ENCODE assay signal across 29 cellular contexts in genomic region chr16:81106826-81107503, GRCh38. TPM values are rescaled to one million over a fixed set of nuclear protein-coding genes. Genes with fewer than 3 reads are reported as not detected.
DNase-seq lines count a peak whose midpoint lies in the region; ATAC-seq and TF ChIP-seq lines count a peak whose summit lies in the region.
"Had no signal": no experiment of that assay in that cellular context is flagged by ENCODE, and none has a peak within 500 bp of the region (broad histone marks: within the 10 kb centered on the region; RNA-seq: fewer than 3 reads in every experiment).

No MANE protein-coding gene starts in this region.

- no peaks in the 10 kb centered on the region for H3K4me1 Mint-ChIP-seq in activated T-cell treated with anti-CD3 and anti-CD28 coated beads, Interleukin-2, amount 50 U/mL, for 4 hours (ENCODE audit: low read depth)
- H3K4me1 Mint-ChIP-seq in activated CD8-positive, alpha-beta T cell treated with anti-CD3 and anti-CD28 coated beads for 36 hours (ENCODE audit: low read depth) = no peaks in the 10 kb centered on the region

- DNase-seq in HAP-1 (ENCODE audit: low spot score in 2 of 2) (peak; percentile 15 to 64), astrocyte of the hippocampus (ENCODE audit: low read depth, low spot score) (peak; percentile 16), glomerular visceral epithelial cell (ENCODE audit: extremely low spot score) (peak; percentile 8), posterior vena cava (ENCODE audit: low spot score) (peak; percentile 7)
- no peak for DNase-seq in activated T-cell treated with anti-CD3 and anti-CD28 coated beads, Interleukin-2, amount 50 U/mL, for 4 hours
- no peak for DNase-seq in activated CD8-positive, alpha-beta T cell treated with anti-CD3 and anti-CD28 coated beads for 36 hours
- DNase-seq: activated CD4-positive, alpha-beta T cell treated with anti-CD3 and anti-CD28 coated beads, Interleukin-2, amount 50 U/mL, for 48 hours; activated CD8-positive, alpha-beta memory T cell treated with anti-CD3 and anti-CD28 coated beads, Interleukin-2, amount 50 U/mL, for 48 hours; activated effector memory CD4-positive, alpha-beta T cell treated with Interleukin-2 at 50 U/mL for 16 hours; caudate nucleus; COR-L47; DMS79 treated with DMSO at 0.1 percent for 48 hours; midbrain; naive thymus-derived CD8-positive, alpha-beta T cell; NCI-H1694; NCI-H524 treated with DMSO at 0.1 percent for 48 hours; SIG-M5; stimulated activated CD4-positive, alpha-beta T cell treated with anti-CD3 and anti-CD28 coated beads, Interleukin-2, amount 100 ng/mL, for 24 hours; T-helper 1 cell; upper lobe of right lung had no signal

- TF ChIP-seq CTCF in activated CD8-positive, alpha-beta T cell treated with anti-CD3 and anti-CD28 coated beads for 36 hours (IDR thresholded peaks at IDR 0.05) = no peak

- no peak overlapping the region for H3K27ac Mint-ChIP-seq in activated CD8-positive, alpha-beta T cell treated with anti-CD3 and anti-CD28 coated beads for 36 hours
- H3K27ac Mint-ChIP-seq: activated naive CD8-positive, alpha-beta T cell; naive thymus-derived CD8-positive, alpha-beta T cell had no signal

- peaks cover 2% of the 10 kb centered on the region for H3K27me3 Mint-ChIP-seq in activated T-cell treated with anti-CD3 and anti-CD28 coated beads, Interleukin-2, amount 50 U/mL, for 4 hours (ENCODE audit: low read depth)
- peaks cover 3% of the 10 kb centered on the region for H3K27me3 Mint-ChIP-seq in activated CD8-positive, alpha-beta T cell treated with anti-CD3 and anti-CD28 coated beads for 36 hours
- H3K27me3 Mint-ChIP-seq: activated naive CD8-positive, alpha-beta T cell had no signal

- H3K36me3 Mint-ChIP-seq in activated T-cell treated with anti-CD3 and anti-CD28 coated beads, Interleukin-2, amount 50 U/mL, for 4 hours (ENCODE audit: insufficient read depth) = no peaks in the 10 kb centered on the region
- no peaks in the 10 kb centered on the region for H3K36me3 Mint-ChIP-seq in activated CD8-positive, alpha-beta T cell treated with anti-CD3 and anti-CD28 coated beads for 36 hours (ENCODE audit: low read depth)
- H3K36me3 Mint-ChIP-seq: activated naive CD8-positive, alpha-beta T cell; naive thymus-derived CD8-positive, alpha-beta T cell had no signal

- H3K4me3 Mint-ChIP-seq in activated T-cell treated with anti-CD3 and anti-CD28 coated beads, Interleukin-2, amount 50 U/mL, for 4 hours = no peak overlapping the region
- no peak overlapping the region for H3K4me3 Mint-ChIP-seq in activated CD8-positive, alpha-beta T cell treated with anti-CD3 and anti-CD28 coated beads for 36 hours
- H3K4me3 Mint-ChIP-seq: activated naive CD8-positive, alpha-beta T cell; naive thymus-derived CD8-positive, alpha-beta T cell had no signal

- intact Hi-C loops in posterior vena cava (cut with DNase I) = no loop called here
- intact Hi-C loops in activated CD8-positive, alpha-beta T cell treated with anti-CD3 and anti-CD28 coated beads for 36 hours (cut with micrococcal nuclease) = no loop called here

- H3K9me3 Mint-ChIP-seq in activated T-cell treated with anti-CD3 and anti-CD28 coated beads, Interleukin-2, amount 50 U/mL, for 4 hours = no peaks in the 10 kb centered on the region
- H3K9me3 Mint-ChIP-seq in activated CD8-positive, alpha-beta T cell treated with anti-CD3 and anti-CD28 coated beads for 36 hours = no peaks in the 10 kb centered on the region
- H3K9me3 Mint-ChIP-seq: naive thymus-derived CD8-positive, alpha-beta T cell had no signal

- in situ Hi-C loops in HAP-1 (cut with MboI; ENCODE audit: low sequenced_read_pairs) = no loop called here

- no peak overlapping the region for H3K4me3 ChIP-seq in HAP-1
- H3K4me3 ChIP-seq: ascending aorta, BLaER1, right atrium auricular region, smooth muscle cell, upper lobe of right lung had no signal

- no peaks in the 10 kb centered on the region for H3K36me3 ChIP-seq in HAP-1 (replicated peaks)
- H3K36me3 ChIP-seq: ascending aorta, BLaER1, right atrium auricular region, upper lobe of right lung had no signal

- no peaks in the 10 kb centered on the region for H3K27me3 ChIP-seq in HAP-1 (ENCODE audit: low read depth)
- H3K27me3 ChIP-seq: ascending aorta, BLaER1, right atrium auricular region, upper lobe of right lung had no signal

- H3K9me3 ChIP-seq in HAP-1 = no peaks in the 10 kb centered on the region
- H3K9me3 ChIP-seq: ascending aorta, BLaER1, right atrium auricular region, upper lobe of right lung had no signal

- CTCF ChIA-PET in activated CD8-positive, alpha-beta T cell treated with anti-CD3 and anti-CD28 coated beads for 36 hours (lab: Charles Lee) = interaction anchor here (1.0 kb wide), 1 partner anchor 10 kb away, joined by 3 read pairs; no protein-coding TSS in a partner anchor

- POLR2A ChIA-PET in activated CD8-positive, alpha-beta T cell treated with anti-CD3 and anti-CD28 coated beads for 36 hours (lab: Charles Lee) = no interaction called here

- ATAC-seq in activated T-cell treated with anti-CD3 and anti-CD28 coated beads, Interleukin-2, amount 50 U/mL, for 4 hours = no peak
- no peak for ATAC-seq in HG03442 (IDR thresholded peaks at IDR 0.05; ENCODE audit: unreplicated experiment)
- no peak for ATAC-seq in activated CD8-positive, alpha-beta T cell treated with anti-CD3 and anti-CD28 coated beads for 36 hours
- ATAC-seq in GM18873 (IDR thresholded peaks at IDR 0.05; ENCODE audit: low FRiP score, unreplicated experiment) = no peak
- ATAC-seq: naive thymus-derived CD8-positive, alpha-beta T cell; upper lobe of right lung had no signal

- peaks cover 2% of the 10 kb centered on the region; the same call in 1 of the 2 replicates for H3K4me1 ChIP-seq in HAP-1
- H3K4me1 ChIP-seq: ascending aorta, right atrium auricular region, upper lobe of right lung had no signal

RNA-seq across cellular contexts. Expression of gene GCSH, which starts 10.8 kb away (rescaled TPM):
- total RNA-seq in posterior vena cava = 10 to 100 TPM; 22.0 to 22.5 TPM
- total RNA-seq in activated T-cell treated with anti-CD3 and anti-CD28 coated beads, Interleukin-2, amount 50 U/mL, for 4 hours = 10 to 100 TPM; 16.5 to 23.1 (median 17.5) TPM
- 10 to 100 TPM; 21.0 to 25.3 TPM for total RNA-seq in activated CD8-positive, alpha-beta T cell treated with anti-CD3 and anti-CD28 coated beads for 36 hours

RNA-seq across cellular contexts. Expression of gene C16orf46, which starts 29.9 kb away (rescaled TPM):
- total RNA-seq in posterior vena cava = under 1 TPM in 1 of 2 donors, not detected in 1; 0.57 TPM
- 1 to 10 TPM; 1.4 to 1.7 (median 1.6) TPM for total RNA-seq in activated T-cell treated with anti-CD3 and anti-CD28 coated beads, Interleukin-2, amount 50 U/mL, for 4 hours
- under 1 TPM; 0.59 to 0.60 TPM for total RNA-seq in activated CD8-positive, alpha-beta T cell treated with anti-CD3 and anti-CD28 coated beads for 36 hours
- total RNA-seq: ascending aorta, fibroblast of lung, osteocyte had no signal

Comparison
In these comparisons a context has a peak if more than half of its experiments do, and no peak if none do; other contexts are left out.
1. DNase-seq: peak in HAP-1 (2 of 2), astrocyte of the hippocampus (single experiment), glomerular visceral epithelial cell (single experiment) and posterior vena cava (single experiment); none in activated T-cell treated with anti-CD3 and anti-CD28 coated beads, Interleukin-2, amount 50 U/mL, for 4 hours (single experiment) and activated CD8-positive, alpha-beta T cell treated with anti-CD3 and anti-CD28 coated beads for 36 hours (single experiment).